8 cellular contexts compared by ENCODE assay signal in the genomic region with DNA sequence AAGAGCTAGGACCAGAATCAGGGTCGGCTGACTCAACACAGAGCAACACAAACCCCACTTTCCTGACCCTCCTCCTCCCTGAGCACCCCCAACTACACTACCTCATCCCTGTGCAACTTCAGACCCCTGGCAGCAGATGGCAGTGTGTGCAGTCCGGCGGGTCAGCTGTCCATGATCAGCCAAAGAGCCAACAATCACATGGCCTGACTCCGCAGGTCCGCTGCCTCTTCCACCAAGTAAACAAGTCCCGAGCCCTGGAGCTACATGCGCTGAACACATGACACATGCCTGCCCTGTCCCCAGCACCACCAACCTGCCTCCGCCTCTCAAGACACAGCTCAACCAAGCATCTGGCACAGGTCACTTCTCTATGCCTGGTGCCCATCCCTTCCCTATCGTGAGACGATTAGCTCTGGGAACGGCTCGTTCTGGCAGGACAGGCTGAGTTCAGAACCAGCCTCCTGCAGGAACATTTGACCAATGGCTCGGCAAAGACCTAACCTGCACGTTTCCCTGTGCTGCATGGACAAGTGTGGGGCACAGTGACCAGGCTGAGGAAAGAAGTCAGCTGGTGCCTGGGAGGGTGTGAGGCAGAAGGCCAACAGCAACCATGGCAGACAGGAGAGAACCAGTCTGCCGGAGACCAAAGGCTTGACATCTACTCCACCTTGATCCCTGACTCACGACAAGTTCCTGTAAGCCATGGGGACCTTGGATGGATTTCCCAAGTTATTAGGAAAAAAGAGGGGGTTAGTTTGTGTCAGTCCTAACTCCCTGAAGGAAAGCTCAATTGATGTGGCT.
A peak's percentile ranks its signal among the peaks of the same experiment; 100 is the strongest.
DNase-seq lines count a peak whose midpoint lies in the region; ATAC-seq and TF ChIP-seq lines count a peak whose summit lies in the region.

No MANE protein-coding gene starts in this region.

- POLR2A ChIA-PET in AG04449 (lab: Yijun Ruan, JAX) = no interaction called here

- no peak overlapping the region for H3K9ac ChIP-seq in GM23248

- H3K4me3 Mint-ChIP-seq in activated T-helper 1 cell treated with anti-CD3 and anti-CD28 coated beads, Interleukin-12 subunit alpha, Interleukin-12 subunit beta, Interleukin-2, Interleukin-4 antibody, amounts not matched to agents 30 ng/mL and 10 ng/mL and 1 ng/mL, durations not matched to agents 14 hours and 24 hours and 36 hours = no peak overlapping the region

- H3K27me3 Mint-ChIP-seq in activated T-helper 1 cell treated with anti-CD3 and anti-CD28 coated beads, Interleukin-12 subunit alpha, Interleukin-12 subunit beta, Interleukin-2, Interleukin-4 antibody, amounts not matched to agents 30 ng/mL and 10 ng/mL and 1 ng/mL, durations not matched to agents 14 hours and 24 hours and 36 hours (ENCODE audit: insufficient read depth) = no peaks in the 10 kb centered on the region

- in situ Hi-C loops in GM23248 (cut with MboI) = no loop called here

- H3K4me3 ChIP-seq in AG04449 (ENCODE audit: low read depth, low read length) (no peak overlapping the region), GM23248 (no peak overlapping the region), heart right ventricle (peak overlapping the region in 4 of 10 donors; percentile 2 to 24 (median 14))

- no peaks in the 10 kb centered on the region for H3K9me2 ChIP-seq in GM23248 (ENCODE audit: insufficient read depth)

- H3K4me2 ChIP-seq in GM23248 (ENCODE audit: unreplicated experiment) = no peak overlapping the region

- TF ChIP-seq CTCF in AG04449 (IDR thresholded peaks at IDR 0.05; ENCODE audit: insufficient read depth, low read length, missing control alignments) (peak; percentile 24), heart right ventricle (IDR thresholded peaks at IDR 0.05) (peak; percentile 22 to 66 (median 55))

- H3K36me3 ChIP-seq in GM23248 (ENCODE audit: low read depth) (no peaks in the 10 kb centered on the region), heart right ventricle (peaks cover 0 to 99% (median 49%) of the 10 kb centered on the region in 9 donors)

- no peak for DNase-seq in AG04449 (ENCODE audit: low read depth, low spot score)
- DNase-seq in GM23248 = peak; percentile 31
- no peak for DNase-seq in activated T-helper 1 cell treated with anti-CD3 and anti-CD28 coated beads, Interleukin-12 subunit alpha, Interleukin-12 subunit beta, Interleukin-2, Interleukin-4 antibody, amounts not matched to agents 30 ng/mL and 10 ng/mL and 1 ng/mL, durations not matched to agents 14 hours and 24 hours and 36 hours (ENCODE audit: low spot score)
- DNase-seq in heart right ventricle = peak in 1 of 2 donors; percentile 69
- peak; percentile 66 for DNase-seq in renal cortical epithelial cell (ENCODE audit: low read depth)
- DNase-seq in GF-D8 (lab: John Stamatoyannopoulos, UW) = no peak
- no peak for DNase-seq in GM19238 (ENCODE audit: insufficient read length, low spot score)

- no peaks in the 10 kb centered on the region for H4K20me1 ChIP-seq in GM23248 (ENCODE audit: insufficient read depth)

- peaks cover 64% of the 10 kb centered on the region for H3K36me3 Mint-ChIP-seq in activated T-helper 1 cell treated with anti-CD3 and anti-CD28 coated beads, Interleukin-12 subunit alpha, Interleukin-12 subunit beta, Interleukin-2, Interleukin-4 antibody, amounts not matched to agents 30 ng/mL and 10 ng/mL and 1 ng/mL, durations not matched to agents 14 hours and 24 hours and 36 hours (ENCODE audit: low read depth)

- ATAC-seq in heart right ventricle (peak; percentile 15 to 71 (median 38)), GM21529 (IDR thresholded peaks at IDR 0.05; ENCODE audit: unreplicated experiment) (no peak)

- no peak overlapping the region for H3K27ac ChIP-seq in GM23248
- H3K27ac ChIP-seq in heart right ventricle = peak overlapping the region; percentile 50 to 95 (median 75)

- 88 to 91% methylated on average over 16 of the region's 16 CpGs for WGBS in GM23248 (ENCODE audit: low coverage in 1 of 2, low lambda C conversion rate in 2 of 2, missing lambda C conversion rate in 2 of 2), 2 experiments
- 51 to 69% methylated on average over 16 of the region's 16 CpGs for WGBS in heart right ventricle, 2 donors

- H3K4me1 ChIP-seq in GM23248 (ENCODE audit: insufficient read depth) = peaks cover 34% of the 10 kb centered on the region
- peaks cover 73 to 100% (median 97%) of the 10 kb centered on the region in 9 donors for H3K4me1 ChIP-seq in heart right ventricle

- no peak overlapping the region for H2AFZ ChIP-seq in GM23248

- H3K27ac Mint-ChIP-seq in activated T-helper 1 cell treated with anti-CD3 and anti-CD28 coated beads, Interleukin-12 subunit alpha, Interleukin-12 subunit beta, Interleukin-2, Interleukin-4 antibody, amounts not matched to agents 30 ng/mL and 10 ng/mL and 1 ng/mL, durations not matched to agents 14 hours and 24 hours and 36 hours = peak overlapping the region; percentile 2

- CTCF ChIA-PET in AG04449 (lab: Yijun Ruan, JAX) = interaction anchor here (0.7 to 4.9 kb wide), 7 partner anchors 8 to 151 kb away, joined by 3 to 45 read pairs (median 6); no protein-coding TSS in a partner anchor

- H3K27me3 ChIP-seq in GM23248 (replicated peaks; ENCODE audit: insufficient read depth) (no peaks in the 10 kb centered on the region), heart right ventricle (no peaks in the 10 kb centered on the region)

- peaks cover 17% of the 10 kb centered on the region for H3F3A ChIP-seq in GM23248 (ENCODE audit: insufficient read depth)

- H3K9me3 Mint-ChIP-seq in activated T-helper 1 cell treated with anti-CD3 and anti-CD28 coated beads, Interleukin-12 subunit alpha, Interleukin-12 subunit beta, Interleukin-2, Interleukin-4 antibody, amounts not matched to agents 30 ng/mL and 10 ng/mL and 1 ng/mL, durations not matched to agents 14 hours and 24 hours and 36 hours = no peaks in the 10 kb centered on the region

- H3K4me1 Mint-ChIP-seq in activated T-helper 1 cell treated with anti-CD3 and anti-CD28 coated beads, Interleukin-12 subunit alpha, Interleukin-12 subunit beta, Interleukin-2, Interleukin-4 antibody, amounts not matched to agents 30 ng/mL and 10 ng/mL and 1 ng/mL, durations not matched to agents 14 hours and 24 hours and 36 hours (ENCODE audit: low read depth) = peaks cover 72% of the 10 kb centered on the region

- intact Hi-C loops in activated T-helper 1 cell treated with anti-CD3 and anti-CD28 coated beads, Interleukin-12 subunit alpha, Interleukin-12 subunit beta, Interleukin-2, Interleukin-4 antibody, amounts not matched to agents 30 ng/mL and 10 ng/mL and 1 ng/mL, durations not matched to agents 14 hours and 24 hours and 36 hours (cut with micrococcal nuclease) = no loop called here
- intact Hi-C loops in heart right ventricle (cut with DNase I) = no loop called here

- no peaks in the 10 kb centered on the region for H3K9me3 ChIP-seq in GM23248 (ENCODE audit: low read depth)
- H3K9me3 ChIP-seq in heart right ventricle = no peaks in the 10 kb centered on the region

- H3K79me2 ChIP-seq in GM23248 (ENCODE audit: insufficient read depth) = no peaks in the 10 kb centered on the region

Comparison
In these comparisons a context has a peak if more than half of its experiments do, and no peak if none do; other contexts are left out.
1. DNase-seq: peak in GM23248 (single experiment) and renal cortical epithelial cell (single experiment); none in AG04449 (single experiment), activated T-helper 1 cell treated with anti-CD3 and anti-CD28 coated beads, Interleukin-12 subunit alpha, Interleukin-12 subunit beta, Interleukin-2, Interleukin-4 antibody, amounts not matched to agents 30 ng/mL and 10 ng/mL and 1 ng/mL, durations not matched to agents 14 hours and 24 hours and 36 hours (single experiment), GF-D8 (single experiment) and GM19238 (single experiment).